In genomic region chr3:47430606-47431005, GRCh38 we compare ENCODE assay signal across 16 cellular contexts. TPM values are rescaled to one million over a fixed set of nuclear protein-coding genes. Genes with fewer than 3 reads are reported as not detected.
DNase-seq lines count a peak whose midpoint lies in the region; ATAC-seq and TF ChIP-seq lines count a peak whose summit lies in the region.
"Had no signal": no experiment of that assay in that cellular context is flagged by ENCODE, and none has a peak within 500 bp of the region (broad histone marks: within the 10 kb centered on the region; RNA-seq: fewer than 3 reads in every experiment).

No MANE protein-coding gene starts in this region.

- H3K9me3 Mint-ChIP-seq in activated naive CD8-positive, alpha-beta T cell treated with anti-CD3 and anti-CD28 coated beads, Interleukin-2, amount 50 U/mL, for 24 hours, result no peaks in the 10 kb centered on the region
- H3K9me3 Mint-ChIP-seq in activated naive CD8-positive, alpha-beta T cell treated with anti-CD3 and anti-CD28 coated beads for 36 hours, result no peaks in the 10 kb centered on the region
- H3K9me3 Mint-ChIP-seq in type B pancreatic cell, result no peaks in the 10 kb centered on the region
- H3K9me3 Mint-ChIP-seq: CD14-positive monocyte had no signal

- no peaks in the 10 kb centered on the region for H3K27me3 Mint-ChIP-seq in activated naive CD8-positive, alpha-beta T cell treated with anti-CD3 and anti-CD28 coated beads, Interleukin-2, amount 50 U/mL, for 24 hours
- H3K27me3 Mint-ChIP-seq in activated naive CD8-positive, alpha-beta T cell treated with anti-CD3 and anti-CD28 coated beads for 36 hours, result no peaks in the 10 kb centered on the region
- no peaks in the 10 kb centered on the region for H3K27me3 Mint-ChIP-seq in type B pancreatic cell

- ATAC-seq in activated naive CD8-positive, alpha-beta T cell treated with anti-CD3 and anti-CD28 coated beads, Interleukin-2, amount 50 U/mL, for 24 hours, result no peak
- no peak for ATAC-seq in HG02571 (IDR thresholded peaks at IDR 0.05; ENCODE audit: unreplicated experiment)
- ATAC-seq: A549 had no signal

- DNase-seq in activated naive CD8-positive, alpha-beta T cell treated with anti-CD3 and anti-CD28 coated beads, Interleukin-2, amount 50 U/mL, for 24 hours, result no peak
- no peak for DNase-seq in activated naive CD8-positive, alpha-beta T cell treated with anti-CD3 and anti-CD28 coated beads for 36 hours
- DNase-seq in adrenal gland, result peak in 3 of 7 donors; percentile 3 to 24 (median 10)
- peak; percentile 73 for DNase-seq in mesenteric fat pad (ENCODE audit: low spot score)
- DNase-seq in type B pancreatic cell (ENCODE audit: extremely low spot score, unreplicated experiment), result peak; percentile 42
- DNase-seq in dorsolateral prefrontal cortex, result no peak
- no peak for DNase-seq in MM.1S
- DNase-seq: DMS79, MV-4-11, NCI-H1436, NCI-H2029 treated with DMSO at 0.1 percent for 48 hours, NCI-H524 had no signal

- H3K27ac Mint-ChIP-seq in activated naive CD8-positive, alpha-beta T cell treated with anti-CD3 and anti-CD28 coated beads, Interleukin-2, amount 50 U/mL, for 24 hours, result peak overlapping the region; percentile 6
- no peak overlapping the region for H3K27ac Mint-ChIP-seq in activated naive CD8-positive, alpha-beta T cell treated with anti-CD3 and anti-CD28 coated beads for 36 hours
- H3K27ac Mint-ChIP-seq in type B pancreatic cell, result no peak overlapping the region

- peak overlapping the region in 3 of 5 donors; percentile 54 to 74 (median 73) for H3K27ac ChIP-seq in adrenal gland
- H3K27ac ChIP-seq in dorsolateral prefrontal cortex, result peak overlapping the region in 23 of 59 donors; percentile 0 to 60 (median 24)
- H3K27ac ChIP-seq in MM.1S (ENCODE audit: low read length), result no peak overlapping the region
- H3K27ac ChIP-seq: A549 had no signal

- no peak overlapping the region for H3K4me3 Mint-ChIP-seq in activated naive CD8-positive, alpha-beta T cell treated with anti-CD3 and anti-CD28 coated beads, Interleukin-2, amount 50 U/mL, for 24 hours
- H3K4me3 Mint-ChIP-seq in activated naive CD8-positive, alpha-beta T cell treated with anti-CD3 and anti-CD28 coated beads for 36 hours, result no peak overlapping the region
- no peak overlapping the region for H3K4me3 Mint-ChIP-seq in type B pancreatic cell
- H3K4me3 Mint-ChIP-seq: CD14-positive monocyte had no signal

- no peak for TF ChIP-seq POLR2A in adrenal gland (IDR thresholded peaks at IDR 0.05)

- H3K79me2 ChIP-seq in MM.1S (ENCODE audit: low read length), result no peaks in the 10 kb centered on the region

- no peaks in the 10 kb centered on the region for H3F3A ChIP-seq in MM.1S (ENCODE audit: insufficient read depth, low read length)

- H2AFZ ChIP-seq in MM.1S (ENCODE audit: low read length), result no peak overlapping the region

- H3K4me1 ChIP-seq in adrenal gland (replicated peaks in 1 of 2) (peaks cover 19 to 34% of the 10 kb centered on the region in 2 donors), MM.1S (ENCODE audit: low read length) (0 out of 2 replicates have a peak, but pooled peaks cover 3% of the 10 kb centered on the region)
- H3K4me1 ChIP-seq: A549, HAP-1 had no signal

- no peaks in the 10 kb centered on the region for H3K27me3 ChIP-seq in adrenal gland
- no peaks in the 10 kb centered on the region for H3K27me3 ChIP-seq in dorsolateral prefrontal cortex
- no peaks in the 10 kb centered on the region for H3K27me3 ChIP-seq in MM.1S (replicated peaks; ENCODE audit: insufficient read depth, low read length)

- H3K9me3 ChIP-seq in adrenal gland (replicated peaks in 1 of 3), result no peaks in the 10 kb centered on the region
- no peaks in the 10 kb centered on the region for H3K9me3 ChIP-seq in MM.1S (replicated peaks; ENCODE audit: insufficient read depth, low read length)
- H3K9me3 ChIP-seq: A549, HAP-1 had no signal

- no peak overlapping the region for H3K9ac ChIP-seq in MM.1S (ENCODE audit: low read length)

- no peaks in the 10 kb centered on the region for H4K20me1 ChIP-seq in MM.1S (ENCODE audit: insufficient read depth, low read length)

- H3K36me3 Mint-ChIP-seq in activated naive CD8-positive, alpha-beta T cell treated with anti-CD3 and anti-CD28 coated beads, Interleukin-2, amount 50 U/mL, for 24 hours (ENCODE audit: low read depth), result peaks cover 21% of the 10 kb centered on the region
- H3K36me3 Mint-ChIP-seq in activated naive CD8-positive, alpha-beta T cell treated with anti-CD3 and anti-CD28 coated beads for 36 hours, result peaks cover 20% of the 10 kb centered on the region
- H3K36me3 Mint-ChIP-seq in type B pancreatic cell, result peaks cover 29% of the 10 kb centered on the region

- H3K4me2 ChIP-seq in MM.1S (ENCODE audit: low read depth, low read length), result no peak overlapping the region
- H3K4me2 ChIP-seq: A549 had no signal

- H3K4me1 Mint-ChIP-seq in activated naive CD8-positive, alpha-beta T cell treated with anti-CD3 and anti-CD28 coated beads, Interleukin-2, amount 50 U/mL, for 24 hours, result peaks cover 2% of the 10 kb centered on the region
- H3K4me1 Mint-ChIP-seq in activated naive CD8-positive, alpha-beta T cell treated with anti-CD3 and anti-CD28 coated beads for 36 hours, result peaks cover 4% of the 10 kb centered on the region
- H3K4me1 Mint-ChIP-seq in type B pancreatic cell (ENCODE audit: unreplicated experiment), result peaks cover 14% of the 10 kb centered on the region

- no peak for TF ChIP-seq CTCF in adrenal gland (IDR thresholded peaks at IDR 0.05)
- TF ChIP-seq CTCF in type B pancreatic cell (conservative IDR thresholded peaks at IDR 0.05), result no peak
- TF ChIP-seq CTCF in dorsolateral prefrontal cortex (IDR thresholded peaks at IDR 0.05 in 54 of 56, conservative IDR thresholded peaks at IDR 0.05 in 2 of 56; ENCODE audit: low read depth in 1 of 56, partially characterized antibody in 56 of 56), result no peak
- TF ChIP-seq CTCF in MM.1S (IDR thresholded peaks at IDR 0.05; ENCODE audit: low read length), result no peak

- intact Hi-C loops in adrenal gland (cut with DNase I), result no loop called here
- intact Hi-C loops in dorsolateral prefrontal cortex (cut with DNase I), result no loop called here

- H3K36me3 ChIP-seq in adrenal gland (replicated peaks in 1 of 2) (peaks cover 0 to 40% of the 10 kb centered on the region in 2 donors), MM.1S (replicated peaks; ENCODE audit: insufficient read depth, low read length) (no peaks in the 10 kb centered on the region)

- H3K4me3 ChIP-seq in adrenal gland, result no peak overlapping the region
- no peak overlapping the region for H3K4me3 ChIP-seq in dorsolateral prefrontal cortex
- H3K4me3 ChIP-seq in MM.1S (ENCODE audit: low read length), result no peak overlapping the region
- H3K4me3 ChIP-seq: A549, HAP-1 had no signal

- 85 to 91% (median 89%) methylated on average over 6 to 7 of the region's 7 CpGs for WGBS in adrenal gland, 4 donors

- no peaks in the 10 kb centered on the region for H3K9me2 ChIP-seq in MM.1S (replicated peaks; ENCODE audit: insufficient read depth, low read length)

RNA-seq across cellular contexts. Expression of gene SCAP, which starts 45.1 kb away (rescaled TPM):
- 10 to 100 TPM; 58.3 to 58.4 TPM for total RNA-seq in activated naive CD8-positive, alpha-beta T cell treated with anti-CD3 and anti-CD28 coated beads for 36 hours
- total RNA-seq in adrenal gland, result 100 to 1,000 TPM; 126 to 954 (median 170) TPM
- polyA plus RNA-seq in adrenal gland, result 100 to 1,000 TPM; 130 to 560 (median 182) TPM
- total RNA-seq in mesenteric fat pad, result 72.8 TPM
- 77.5 and 106 TPM in 2 replicates for total RNA-seq in type B pancreatic cell (ENCODE audit: low replicate concordance)
- total RNA-seq in dorsolateral prefrontal cortex, result 100 to 1,000 TPM in 28 of 120 experiments, 10 to 100 TPM in 92; 68.4 to 123 (median 92.0) TPM

RNA-seq across cellular contexts. Expression of gene PTPN23, which starts 49.8 kb away (rescaled TPM):
- 10 to 100 TPM; 25.9 to 30.3 TPM for total RNA-seq in activated naive CD8-positive, alpha-beta T cell treated with anti-CD3 and anti-CD28 coated beads for 36 hours
- total RNA-seq in adrenal gland, result 10 to 100 TPM; 20.8 to 69.6 (median 38.1) TPM
- polyA plus RNA-seq in adrenal gland, result 10 to 100 TPM in 2 of 3 donors, 1 to 10 TPM in 1; 8.4 to 70.0 (median 26.7) TPM
- total RNA-seq in mesenteric fat pad, result 40.3 TPM
- total RNA-seq in type B pancreatic cell (ENCODE audit: low replicate concordance), result 52.5 and 54.1 TPM in 2 replicates
- total RNA-seq in dorsolateral prefrontal cortex, result 10 to 100 TPM; 40.8 to 75.9 (median 53.6) TPM

Comparison
In these comparisons a context has a peak if more than half of its experiments do, and no peak if none do; other contexts are left out.
1. DNase-seq: peak in mesenteric fat pad (single experiment) and type B pancreatic cell (single experiment); none in activated naive CD8-positive, alpha-beta T cell treated with anti-CD3 and anti-CD28 coated beads, Interleukin-2, amount 50 U/mL, for 24 hours (single experiment), activated naive CD8-positive, alpha-beta T cell treated with anti-CD3 and anti-CD28 coated beads for 36 hours (single experiment), dorsolateral prefrontal cortex (0 of 10) and MM.1S (single experiment).